In genomic region chr20:63140683-63141433, GRCh38 we compare ENCODE assay signal across 21 cellular contexts.
DNase-seq lines count a peak whose midpoint lies in the region; ATAC-seq and TF ChIP-seq lines count a peak whose summit lies in the region.
"Had no signal": no experiment of that assay in that cellular context is flagged by ENCODE, and none has a peak within 500 bp of the region (broad histone marks: within the 10 kb centered on the region; RNA-seq: fewer than 3 reads in every experiment).

No MANE protein-coding gene starts in this region.

- TF ChIP-seq CTCF in RWPE2 (IDR thresholded peaks at IDR 0.05; ENCODE audit: poor library complexity, severe bottlenecking) (no peak), osteoblast (IDR thresholded peaks at IDR 0.05; ENCODE audit: extremely low read depth, low read depth, low read length) (no peak)

- peaks cover 9% of the 10 kb centered on the region for H3K27me3 Mint-ChIP-seq in activated CD4-positive, alpha-beta T cell treated with anti-CD3 and anti-CD28 coated beads, Interleukin-2, amount 10 ng/mL, durations not matched to agents 24 days and 14 days

- H3K27ac Mint-ChIP-seq in activated CD4-positive, alpha-beta T cell treated with anti-CD3 and anti-CD28 coated beads, Interleukin-2, amount 10 ng/mL, durations not matched to agents 24 days and 14 days, result no peak overlapping the region
- H3K27ac Mint-ChIP-seq: CD8-positive, alpha-beta memory T cell; GM23338; IgD-negative memory B cell had no signal

- H3K4me3 ChIP-seq in BLaER1 (no peak overlapping the region), RWPE2 (ENCODE audit: severe bottlenecking) (no peak overlapping the region), osteoblast (ENCODE audit: insufficient read depth, low read length) (no peak overlapping the region)
- H3K4me3 ChIP-seq: GM23338, Peyer's patch had no signal

- H3K9ac ChIP-seq in BLaER1, result no peak overlapping the region

- H3K9me3 ChIP-seq in BLaER1 (peaks cover 23% of the 10 kb centered on the region), RWPE2 (ENCODE audit: severe bottlenecking) (no peaks in the 10 kb centered on the region), osteoblast (ENCODE audit: low read depth, low read length) (no peaks in the 10 kb centered on the region)
- H3K9me3 ChIP-seq: Peyer's patch had no signal

- H3K27me3 ChIP-seq in BLaER1 (no peaks in the 10 kb centered on the region), RWPE2 (ENCODE audit: insufficient read depth, poor library complexity, severe bottlenecking) (peaks cover 41% of the 10 kb centered on the region), osteoblast (ENCODE audit: insufficient read depth, low read length) (peaks cover 6% of the 10 kb centered on the region)
- H3K27me3 ChIP-seq: Peyer's patch had no signal

- ATAC-seq in RWPE2 (ENCODE audit: low read depth), result no peak
- ATAC-seq: GM23338, HCT116 had no signal

- no peaks in the 10 kb centered on the region for H4K20me1 ChIP-seq in BLaER1
- no peaks in the 10 kb centered on the region for H4K20me1 ChIP-seq in osteoblast (ENCODE audit: insufficient read depth, low read length)

- no peaks in the 10 kb centered on the region for H3K4me1 Mint-ChIP-seq in activated CD4-positive, alpha-beta T cell treated with anti-CD3 and anti-CD28 coated beads, Interleukin-2, amount 10 ng/mL, durations not matched to agents 24 days and 14 days
- H3K4me1 Mint-ChIP-seq: CD8-positive, alpha-beta memory T cell; IgD-negative memory B cell had no signal

- no peaks in the 10 kb centered on the region for H3K79me2 ChIP-seq in osteoblast (ENCODE audit: insufficient read depth, low read length)

- H3K36me3 Mint-ChIP-seq in activated CD4-positive, alpha-beta T cell treated with anti-CD3 and anti-CD28 coated beads, Interleukin-2, amount 10 ng/mL, durations not matched to agents 24 days and 14 days (ENCODE audit: low read depth), result no peaks in the 10 kb centered on the region
- H3K36me3 Mint-ChIP-seq: CD8-positive, alpha-beta memory T cell; IgD-negative memory B cell had no signal

- H3K4me1 ChIP-seq in BLaER1 (peaks cover 37% of the 10 kb centered on the region), RWPE2 (ENCODE audit: insufficient read depth, poor library complexity, severe bottlenecking) (no peaks in the 10 kb centered on the region), osteoblast (ENCODE audit: insufficient read depth, low read length) (no peaks in the 10 kb centered on the region)
- H3K4me1 ChIP-seq: Peyer's patch had no signal

- H2AFZ ChIP-seq in osteoblast (ENCODE audit: low read length), result no peak overlapping the region
- H2AFZ ChIP-seq: GM23338 had no signal

- DNase-seq in NCI-H748 (lab: John Stamatoyannopoulos, UW; ENCODE audit: unreplicated experiment), result peak; percentile 28
- no peak for DNase-seq in NCI-H748 treated with DMSO at 0.1 percent for 48 hours (lab: John Stamatoyannopoulos, UW)
- DNase-seq in RWPE2 (ENCODE audit: low spot score), result peak; percentile 76
- peak; percentile 83 for DNase-seq in osteoblast (ENCODE audit: insufficient read length, low spot score, missing footprints)
- DNase-seq in SHP77 (lab: John Stamatoyannopoulos, UW), result no peak
- no peak for DNase-seq in hippocampal formation (lab: John Stamatoyannopoulos, UW)
- no peak for DNase-seq in activated CD4-positive, alpha-beta T cell treated with anti-CD3 and anti-CD28 coated beads, Interleukin-2, amount 10 ng/mL, durations not matched to agents 24 days and 14 days
- DNase-seq: 8988T; AML-193; Calu3; CD8-positive, alpha-beta memory T cell; DMS153; NCI-H1105 treated with DMSO at 0.1 percent for 48 hours; NCI-H1694 treated with DMSO at 0.1 percent for 48 hours; NCI-H774; Peyer's patch had no signal

- intact Hi-C loops in activated CD4-positive, alpha-beta T cell treated with anti-CD3 and anti-CD28 coated beads, Interleukin-2, amount 10 ng/mL, durations not matched to agents 24 days and 14 days (cut with micrococcal nuclease), result no loop called here

- H3K4me3 Mint-ChIP-seq in activated CD4-positive, alpha-beta T cell treated with anti-CD3 and anti-CD28 coated beads, Interleukin-2, amount 10 ng/mL, durations not matched to agents 24 days and 14 days, result no peak overlapping the region
- H3K4me3 Mint-ChIP-seq: CD8-positive, alpha-beta memory T cell; GM23338; IgD-negative memory B cell had no signal

- no peaks in the 10 kb centered on the region for H3K36me3 ChIP-seq in BLaER1
- H3K36me3 ChIP-seq in RWPE2 (ENCODE audit: low read depth), result no peaks in the 10 kb centered on the region
- H3K36me3 ChIP-seq in osteoblast (ENCODE audit: insufficient read depth, low read length), result no peaks in the 10 kb centered on the region
- H3K36me3 ChIP-seq: Peyer's patch had no signal

- no peaks in the 10 kb centered on the region for H3K9me3 Mint-ChIP-seq in activated CD4-positive, alpha-beta T cell treated with anti-CD3 and anti-CD28 coated beads, Interleukin-2, amount 10 ng/mL, durations not matched to agents 24 days and 14 days
- H3K9me3 Mint-ChIP-seq: CD8-positive, alpha-beta memory T cell had no signal

- H3K27ac ChIP-seq in BLaER1 (peak overlapping the region; percentile 39; the same call in 1 of the 2 replicates), RWPE2 (ENCODE audit: poor library complexity, severe bottlenecking) (no peak overlapping the region), osteoblast (ENCODE audit: low read depth, low read length) (no peak overlapping the region)
- H3K27ac ChIP-seq: C4-2B, Peyer's patch had no signal

- H3K4me2 ChIP-seq in BLaER1 (peak overlapping the region; percentile 35), osteoblast (ENCODE audit: insufficient read depth, low read length) (no peak overlapping the region)
- H3K4me2 ChIP-seq: GM23338 had no signal

Comparison
In these comparisons a context has a peak if more than half of its experiments do, and no peak if none do; other contexts are left out.
1. DNase-seq: peak in NCI-H748 (single experiment), RWPE2 (single experiment) and osteoblast (single experiment); none in NCI-H748 treated with DMSO at 0.1 percent for 48 hours (single experiment), SHP77 (0 of 2), hippocampal formation (0 of 2) and activated CD4-positive, alpha-beta T cell treated with anti-CD3 and anti-CD28 coated beads, Interleukin-2, amount 10 ng/mL, durations not matched to agents 24 days and 14 days (single experiment).